ENCODE assay signal across 13 cellular contexts in genomic region chr14:67964391-67964812, GRCh38.
DNase-seq lines count a peak whose midpoint lies in the region; ATAC-seq and TF ChIP-seq lines count a peak whose summit lies in the region.
"Had no signal": no experiment of that assay in that cellular context is flagged by ENCODE, and none has a peak within 500 bp of the region (broad histone marks: within the 10 kb centered on the region; RNA-seq: fewer than 3 reads in every experiment).

No MANE protein-coding gene starts in this region.

- peaks cover 4% of the 10 kb centered on the region for H3K4me1 ChIP-seq in fibroblast of lung (ENCODE audit: control insufficient read depth, extremely low read depth, insufficient read depth, low read length)

- H3K27ac Mint-ChIP-seq in CD14-positive monocyte (peak overlapping the region; percentile 82 to 94 (median 90)), osteocyte (ENCODE audit: unreplicated experiment) (peak overlapping the region; percentile 87)
- H3K27ac Mint-ChIP-seq: CD8-positive, alpha-beta T cell had no signal

- H3K4me1 Mint-ChIP-seq in CD14-positive monocyte (peaks cover 57% of the 10 kb centered on the region), osteocyte (ENCODE audit: unreplicated experiment) (peaks cover 16% of the 10 kb centered on the region)

- H3K4me2 ChIP-seq in fibroblast of lung (ENCODE audit: extremely low read depth, insufficient read depth, low read length), result peak overlapping the region; percentile 80

- H2AFZ ChIP-seq in fibroblast of lung (ENCODE audit: low read length), result no peak overlapping the region

- H3K9me3 ChIP-seq in fibroblast of lung (ENCODE audit: control insufficient read depth, insufficient read depth, low read depth, low read length), result no peaks in the 10 kb centered on the region

- H3K36me3 Mint-ChIP-seq in CD14-positive monocyte (peaks cover 12 to 15% of the 10 kb centered on the region in 2 donors), osteocyte (ENCODE audit: unreplicated experiment) (no peaks in the 10 kb centered on the region)

- intact Hi-C loops in CD14-positive monocyte (cut with micrococcal nuclease), result loop anchor here in 1 of 2 donors (10.0 kb wide), 2 partner anchors 250 to 830 kb away; partner anchors contain the start of gene ZFP36L1

- H3K36me3 ChIP-seq in fibroblast of lung (ENCODE audit: control insufficient read depth, insufficient read depth, low read length), result no peaks in the 10 kb centered on the region

- peaks cover 0 to 1% (median 0%) of the 10 kb centered on the region in 3 donors for H3K27me3 Mint-ChIP-seq in CD14-positive monocyte (ENCODE audit: low read depth in 3 of 3)
- H3K27me3 Mint-ChIP-seq in osteocyte (ENCODE audit: unreplicated experiment), result no peaks in the 10 kb centered on the region

- no peak for ATAC-seq in activated CD4-positive, CD25-positive, alpha-beta regulatory T cell treated with anti-CD3 and anti-CD28 coated beads, Interleukin-2, amount 50 U/mL, for 24 hours
- no peak for ATAC-seq in HG02588 (IDR thresholded peaks at IDR 0.05; ENCODE audit: unreplicated experiment)
- no peak for ATAC-seq in GM21381 (IDR thresholded peaks at IDR 0.05; ENCODE audit: unreplicated experiment)
- ATAC-seq: CD8-positive, alpha-beta T cell had no signal

- H3K27me3 ChIP-seq in fibroblast of lung (ENCODE audit: control insufficient read depth, insufficient read depth, low read length), result no peaks in the 10 kb centered on the region

- TF ChIP-seq CTCF in CD14-positive monocyte (IDR thresholded peaks at IDR 0.05), result no peak
- no peak for TF ChIP-seq CTCF in fibroblast of lung (conservative IDR thresholded peaks at IDR 0.05 in 1 of 2, IDR thresholded peaks at IDR 0.05 in 1 of 2; ENCODE audit: low read depth in 1 of 2, low read length in 2 of 2)
- no peak for TF ChIP-seq CTCF in osteocyte (IDR thresholded peaks at IDR 0.05)

- DNase-seq in CD14-positive monocyte (ENCODE audit: low spot score), result no peak
- peak; percentile 25 to 64 for DNase-seq in NOMO-1 (lab: John Stamatoyannopoulos, UW; ENCODE audit: unreplicated experiment in 2 of 2)
- peak in 1 of 2 donors; percentile 87 for DNase-seq in fibroblast of lung (ENCODE audit: low read depth in 2 of 2)
- no peak for DNase-seq in osteocyte (ENCODE audit: extremely low spot score, unreplicated experiment)
- no peak for DNase-seq in NCI-H2029 treated with DMSO at 0.1 percent for 48 hours (lab: John Stamatoyannopoulos, UW)
- DNase-seq: activated CD4-positive, alpha-beta T cell treated with anti-CD3 and anti-CD28 coated beads for 4 hours; CD8-positive, alpha-beta T cell; hippocampal formation; NK-92 treated with Interleukin-12 subunit alpha and Interleukin-12 subunit beta, amount 100 ng/mL, for 24 hours; posterior cingulate gyrus had no signal

- no peaks in the 10 kb centered on the region for H4K20me1 ChIP-seq in fibroblast of lung (ENCODE audit: control insufficient read depth, extremely low read depth, insufficient read depth, low read length)

- peak overlapping the region in 2 of 4 experiments; percentile 1 to 14 for H3K4me3 ChIP-seq in fibroblast of lung (replicated peaks in 1 of 4; ENCODE audit: control extremely low read depth in 1 of 4, insufficient read depth in 1 of 4, low read depth in 3 of 4, low read length in 4 of 4)

- no peak overlapping the region for H3K9ac ChIP-seq in fibroblast of lung (ENCODE audit: insufficient read depth, low read length)

- no peak overlapping the region for H3K27ac ChIP-seq in fibroblast of lung (ENCODE audit: insufficient read depth, low read length)

- H3K4me3 Mint-ChIP-seq in CD14-positive monocyte, result peak overlapping the region in 1 of 2 donors; percentile 67
- H3K4me3 Mint-ChIP-seq in osteocyte (ENCODE audit: unreplicated experiment), result peak overlapping the region; percentile 37
- H3K4me3 Mint-ChIP-seq: CD8-positive, alpha-beta T cell had no signal

- no peaks in the 10 kb centered on the region for H3K79me2 ChIP-seq in fibroblast of lung (ENCODE audit: control insufficient read depth, insufficient read depth, low read length)

- H3K9me3 Mint-ChIP-seq in CD14-positive monocyte (peaks cover 6 to 24% (median 10%) of the 10 kb centered on the region in 7 donors), osteocyte (ENCODE audit: unreplicated experiment) (no peaks in the 10 kb centered on the region)

Comparison
In these comparisons a context has a peak if more than half of its experiments do, and no peak if none do; other contexts are left out.
1. DNase-seq: peak in NOMO-1 (2 of 2); none in CD14-positive monocyte (single experiment), osteocyte (single experiment) and NCI-H2029 treated with DMSO at 0.1 percent for 48 hours (single experiment).